In genomic region chr22:27132400-27132799, GRCh38 we compare ENCODE assay signal across 28 cellular contexts.
"Had no signal": no experiment of that assay in that cellular context is flagged by ENCODE, and none has a peak within 500 bp of the region (broad histone marks: within the 10 kb centered on the region; RNA-seq: fewer than 3 reads in every experiment).

No MANE protein-coding gene starts in this region.

- H3K27ac ChIP-seq: ascending aorta, epithelial cell of prostate, esophagus squamous epithelium, heart right ventricle, parathyroid adenoma, psoas muscle, sigmoid colon, suprapubic skin, tibial artery, upper lobe of right lung had no signal

- H3K27me3 ChIP-seq: ascending aorta, sigmoid colon, tibial artery had no signal

- H3K36me3 Mint-ChIP-seq: activated naive CD4-positive, alpha-beta T cell treated with anti-CD3 and anti-CD28 coated beads, Interleukin-2, amount 10 ng/mL, durations not matched to agents 7 days and 5 days; activated naive CD8-positive, alpha-beta T cell treated with anti-CD3 and anti-CD28 coated beads, Interleukin-2, amount 10 ng/mL, durations not matched to agents 7 days and 5 days; naive thymus-derived CD4-positive, alpha-beta T cell; stimulated activated memory B cell treated with anti-CD40 and anti-IgM and Interleukin-4, amounts not matched to agents 10 μg/mL and 1 μg/mL and 100 μg/mL, for 72 hours had no signal

- DNase-seq: activated CD4-positive, alpha-beta T cell treated with anti-CD3 and anti-CD28 coated beads for 4 hours; activated CD4-positive, alpha-beta T cell treated with anti-CD3 and anti-CD28 coated beads, Interleukin-2, amount 50 U/mL, for 4 hours; activated CD8-positive, alpha-beta memory T cell treated with anti-CD3 and anti-CD28 coated beads for 24 hours; activated effector memory CD4-positive, alpha-beta T cell treated with anti-CD3 and anti-CD28 coated beads, Interleukin-2, amount 50 U/mL, for 16 hours; activated naive CD4-positive, alpha-beta T cell treated with anti-CD3 and anti-CD28 coated beads, Interleukin-2, amount 10 ng/mL, durations not matched to agents 7 days and 5 days; activated naive CD8-positive, alpha-beta T cell treated with anti-CD3 and anti-CD28 coated beads, Interleukin-2, amount 10 ng/mL, durations not matched to agents 7 days and 5 days; effector CD8-positive, alpha-beta T cell; esophagus squamous epithelium; foreskin melanocyte; heart right ventricle; midbrain; naive thymus-derived CD4-positive, alpha-beta T cell; psoas muscle; sigmoid colon; small intestine; stimulated activated CD4-positive, alpha-beta T cell treated with anti-CD3 and anti-CD28 coated beads, Interleukin-4, amount 100 ng/mL, for 4 hours; stimulated activated CD8-positive, alpha-beta memory T cell treated with anti-CD3 and anti-CD28 coated beads, Interleukin-4, amount 100 ng/mL, for 48 hours; tibial artery; upper lobe of right lung had no signal

- H3K27ac Mint-ChIP-seq: activated naive CD4-positive, alpha-beta T cell treated with anti-CD3 and anti-CD28 coated beads, Interleukin-2, amount 10 ng/mL, durations not matched to agents 7 days and 5 days; activated naive CD8-positive, alpha-beta T cell treated with anti-CD3 and anti-CD28 coated beads, Interleukin-2, amount 10 ng/mL, durations not matched to agents 7 days and 5 days; naive thymus-derived CD4-positive, alpha-beta T cell; stimulated activated memory B cell treated with anti-CD40 and anti-IgM and Interleukin-4, amounts not matched to agents 10 μg/mL and 1 μg/mL and 100 μg/mL, for 72 hours had no signal

- H3K36me3 ChIP-seq: ascending aorta, esophagus squamous epithelium, heart right ventricle, sigmoid colon, suprapubic skin, tibial artery, upper lobe of right lung had no signal

- FAIRE-seq: colon, endometrium, small intestine had no signal

- ATAC-seq: heart right ventricle; psoas muscle; stimulated activated memory B cell treated with anti-CD40 and anti-IgM and Interleukin-4, amounts not matched to agents 10 μg/mL and 1 μg/mL and 100 μg/mL, for 72 hours; upper lobe of right lung had no signal

- H3K4me1 Mint-ChIP-seq: activated naive CD4-positive, alpha-beta T cell treated with anti-CD3 and anti-CD28 coated beads, Interleukin-2, amount 10 ng/mL, durations not matched to agents 7 days and 5 days; activated naive CD8-positive, alpha-beta T cell treated with anti-CD3 and anti-CD28 coated beads, Interleukin-2, amount 10 ng/mL, durations not matched to agents 7 days and 5 days; central memory CD8-positive, alpha-beta T cell; stimulated activated memory B cell treated with anti-CD40 and anti-IgM and Interleukin-4, amounts not matched to agents 10 μg/mL and 1 μg/mL and 100 μg/mL, for 72 hours had no signal

- H3K9me3 ChIP-seq: ascending aorta, psoas muscle, upper lobe of right lung had no signal

- H3K9me3 Mint-ChIP-seq: activated naive CD4-positive, alpha-beta T cell treated with anti-CD3 and anti-CD28 coated beads, Interleukin-2, amount 10 ng/mL, durations not matched to agents 7 days and 5 days; activated naive CD8-positive, alpha-beta T cell treated with anti-CD3 and anti-CD28 coated beads, Interleukin-2, amount 10 ng/mL, durations not matched to agents 7 days and 5 days; central memory CD8-positive, alpha-beta T cell; neural crest cell; stimulated activated memory B cell treated with anti-CD40 and anti-IgM and Interleukin-4, amounts not matched to agents 10 μg/mL and 1 μg/mL and 100 μg/mL, for 72 hours had no signal

- H3K4me3 ChIP-seq: ascending aorta, esophagus squamous epithelium, heart right ventricle, psoas muscle, sigmoid colon, suprapubic skin, tibial artery, upper lobe of right lung had no signal

- H3K4me3 Mint-ChIP-seq: activated naive CD4-positive, alpha-beta T cell treated with anti-CD3 and anti-CD28 coated beads, Interleukin-2, amount 10 ng/mL, durations not matched to agents 7 days and 5 days; activated naive CD8-positive, alpha-beta T cell treated with anti-CD3 and anti-CD28 coated beads, Interleukin-2, amount 10 ng/mL, durations not matched to agents 7 days and 5 days; central memory CD8-positive, alpha-beta T cell; naive thymus-derived CD4-positive, alpha-beta T cell; neural crest cell; stimulated activated memory B cell treated with anti-CD40 and anti-IgM and Interleukin-4, amounts not matched to agents 10 μg/mL and 1 μg/mL and 100 μg/mL, for 72 hours had no signal

- H3K4me1 ChIP-seq: parathyroid adenoma, psoas muscle, upper lobe of right lung had no signal
